ENCODE assay signal across 16 cellular contexts in genomic region chr21:45699966-45700365, GRCh38. TPM values are rescaled to one million over a fixed set of nuclear protein-coding genes. Genes with fewer than 3 reads are reported as not detected.
"Had no signal": no experiment of that assay in that cellular context is flagged by ENCODE, and none has a peak within 500 bp of the region (broad histone marks: within the 10 kb centered on the region; RNA-seq: fewer than 3 reads in every experiment).

No MANE protein-coding gene starts in this region.

- DNase-seq: activated naive CD8-positive, alpha-beta T cell treated with anti-CD3 and anti-CD28 coated beads, Interleukin-2, amount 10 ng/mL, durations not matched to agents 7 days and 5 days; anterior cingulate cortex; brain microvascular endothelial cell; effector CD8-positive, alpha-beta T cell; esophagus squamous epithelium; gastrocnemius medialis; heart right ventricle; left cardiac atrium; lower lobe of right lung; nephron progenitor cell; T1000; uterus had no signal

- H3K27me3 Mint-ChIP-seq: activated CD8-positive, alpha-beta T cell treated with anti-CD3 and anti-CD28 coated beads for 36 hours had no signal

- ATAC-seq: gastrocnemius medialis, heart right ventricle, left cardiac atrium, lower lobe of right lung had no signal

- H3K4me1 Mint-ChIP-seq: nephron progenitor cell had no signal

- H3K27ac Mint-ChIP-seq: activated naive CD8-positive, alpha-beta T cell treated with anti-CD3 and anti-CD28 coated beads, Interleukin-2, amount 10 ng/mL, durations not matched to agents 7 days and 5 days; nephron progenitor cell; progenitor cell of endocrine pancreas had no signal

- H3K4me3 Mint-ChIP-seq: activated CD8-positive, alpha-beta T cell treated with anti-CD3 and anti-CD28 coated beads for 36 hours; activated naive CD8-positive, alpha-beta T cell treated with anti-CD3 and anti-CD28 coated beads, Interleukin-2, amount 10 ng/mL, durations not matched to agents 7 days and 5 days; activated T-helper 1 cell treated with anti-CD3 and anti-CD28 coated beads, Interleukin-12 subunit alpha, Interleukin-12 subunit beta, Interleukin-2, Interleukin-4 antibody, amounts not matched to agents 30 ng/mL and 10 ng/mL and 1 ng/mL, durations not matched to agents 14 hours and 24 hours and 36 hours; nephron progenitor cell had no signal

RNA-seq across cellular contexts. Expression of gene PCBP3, which starts 56.4 kb away (rescaled TPM):
- total RNA-seq: skeletal muscle tissue had no signal
